Comparison of ENCODE assay signal across 23 cellular contexts in genomic region chr3:2510746-2511145, GRCh38.
"Had no signal": no experiment of that assay in that cellular context is flagged by ENCODE, and none has a peak within 500 bp of the region (broad histone marks: within the 10 kb centered on the region; RNA-seq: fewer than 3 reads in every experiment).

No MANE protein-coding gene starts in this region.

- H3K79me2 ChIP-seq: hepatocyte had no signal

- H3K27me3 ChIP-seq: colonic mucosa, gastrocnemius medialis, hepatocyte, right lobe of liver, testis, transverse colon had no signal

- ATAC-seq: gastrocnemius medialis; left colon; naive thymus-derived CD8-positive, alpha-beta T cell; right lobe of liver had no signal

- H3K27ac Mint-ChIP-seq: activated naive CD4-positive, alpha-beta T cell treated with anti-CD3 and anti-CD28 coated beads, Interleukin-2, amount 10 ng/mL, durations not matched to agents 7 days and 5 days; activated naive CD8-positive, alpha-beta T cell treated with anti-CD3 and anti-CD28 coated beads, Interleukin-2, amount 10 ng/mL, durations not matched to agents 7 days and 5 days; activated T-helper 1 cell treated with anti-CD3 and anti-CD28 coated beads, Interleukin-12 subunit alpha, Interleukin-12 subunit beta, Interleukin-2, Interleukin-4 antibody, amounts not matched to agents 30 ng/mL and 10 ng/mL and 1 ng/mL, durations not matched to agents 14 hours and 24 hours and 36 hours; naive thymus-derived CD8-positive, alpha-beta T cell had no signal

- H3K36me3 ChIP-seq: colonic mucosa, gastrocnemius medialis, right lobe of liver, transverse colon had no signal

- H3K36me3 Mint-ChIP-seq: activated naive CD4-positive, alpha-beta T cell treated with anti-CD3 and anti-CD28 coated beads, Interleukin-2, amount 10 ng/mL, durations not matched to agents 7 days and 5 days; activated naive CD8-positive, alpha-beta T cell treated with anti-CD3 and anti-CD28 coated beads, Interleukin-2, amount 10 ng/mL, durations not matched to agents 7 days and 5 days; naive thymus-derived CD8-positive, alpha-beta T cell had no signal

- H3K4me3 ChIP-seq: colonic mucosa, gastrocnemius medialis, hepatocyte, right lobe of liver, testis, transverse colon had no signal

- H3K4me3 Mint-ChIP-seq: activated naive CD4-positive, alpha-beta T cell treated with anti-CD3 and anti-CD28 coated beads, Interleukin-2, amount 10 ng/mL, durations not matched to agents 7 days and 5 days; activated naive CD8-positive, alpha-beta T cell treated with anti-CD3 and anti-CD28 coated beads, Interleukin-2, amount 10 ng/mL, durations not matched to agents 7 days and 5 days; activated T-helper 1 cell treated with anti-CD3 and anti-CD28 coated beads, Interleukin-12 subunit alpha, Interleukin-12 subunit beta, Interleukin-2, Interleukin-4 antibody, amounts not matched to agents 30 ng/mL and 10 ng/mL and 1 ng/mL, durations not matched to agents 14 hours and 24 hours and 36 hours; naive thymus-derived CD8-positive, alpha-beta T cell had no signal

- H3K4me1 ChIP-seq: colonic mucosa, gastrocnemius medialis, right lobe of liver, testis, transverse colon had no signal

- H3K4me1 Mint-ChIP-seq: activated naive CD4-positive, alpha-beta T cell treated with anti-CD3 and anti-CD28 coated beads, Interleukin-2, amount 10 ng/mL, durations not matched to agents 7 days and 5 days; activated naive CD8-positive, alpha-beta T cell treated with anti-CD3 and anti-CD28 coated beads, Interleukin-2, amount 10 ng/mL, durations not matched to agents 7 days and 5 days; naive thymus-derived CD8-positive, alpha-beta T cell had no signal

- DNase-seq: activated CD4-positive, alpha-beta T cell treated with anti-CD3 and anti-CD28 coated beads for 4 hours; activated CD4-positive, alpha-beta T cell treated with anti-CD3 and anti-CD28 coated beads, Interleukin-2, amount 50 U/mL, for 4 hours; activated CD8-positive, alpha-beta memory T cell treated with anti-CD3 and anti-CD28 coated beads for 24 hours; activated effector memory CD4-positive, alpha-beta T cell treated with anti-CD3 and anti-CD28 coated beads, Interleukin-2, amount 50 U/mL, for 16 hours; activated naive CD4-positive, alpha-beta T cell treated with anti-CD3 and anti-CD28 coated beads, Interleukin-2, amount 10 ng/mL, durations not matched to agents 7 days and 5 days; activated naive CD8-positive, alpha-beta T cell treated with anti-CD3 and anti-CD28 coated beads, Interleukin-2, amount 10 ng/mL, durations not matched to agents 7 days and 5 days; central memory CD4-positive, alpha-beta T cell; colonic mucosa; effector memory CD4-positive, alpha-beta T cell; erythroblast; gastrocnemius medialis; kidney; left colon; naive thymus-derived CD8-positive, alpha-beta T cell; stimulated activated CD4-positive, alpha-beta T cell treated with anti-CD3 and anti-CD28 coated beads, Interleukin-2, amount 100 ng/mL, for 48 hours; stimulated activated naive CD4-positive, alpha-beta T cell treated with Interleukin-2 at 50 U/mL for 16 hours; T-helper 9 cell; testis; transverse colon had no signal

- H3K9me3 Mint-ChIP-seq: activated naive CD4-positive, alpha-beta T cell treated with anti-CD3 and anti-CD28 coated beads, Interleukin-2, amount 10 ng/mL, durations not matched to agents 7 days and 5 days; activated naive CD8-positive, alpha-beta T cell treated with anti-CD3 and anti-CD28 coated beads, Interleukin-2, amount 10 ng/mL, durations not matched to agents 7 days and 5 days; activated T-helper 1 cell treated with anti-CD3 and anti-CD28 coated beads, Interleukin-12 subunit alpha, Interleukin-12 subunit beta, Interleukin-2, Interleukin-4 antibody, amounts not matched to agents 30 ng/mL and 10 ng/mL and 1 ng/mL, durations not matched to agents 14 hours and 24 hours and 36 hours had no signal

- H2AFZ ChIP-seq: hepatocyte had no signal

- H3K27me3 Mint-ChIP-seq: activated naive CD4-positive, alpha-beta T cell treated with anti-CD3 and anti-CD28 coated beads, Interleukin-2, amount 10 ng/mL, durations not matched to agents 7 days and 5 days; activated naive CD8-positive, alpha-beta T cell treated with anti-CD3 and anti-CD28 coated beads, Interleukin-2, amount 10 ng/mL, durations not matched to agents 7 days and 5 days had no signal

- H3K27ac ChIP-seq: colonic mucosa, gastrocnemius medialis, hepatocyte, right lobe of liver, testis, transverse colon, VCaP had no signal

- H3K9me3 ChIP-seq: colonic mucosa, gastrocnemius medialis, right lobe of liver, testis, transverse colon had no signal
